11 cellular contexts compared by ENCODE assay signal in the genomic region with DNA sequence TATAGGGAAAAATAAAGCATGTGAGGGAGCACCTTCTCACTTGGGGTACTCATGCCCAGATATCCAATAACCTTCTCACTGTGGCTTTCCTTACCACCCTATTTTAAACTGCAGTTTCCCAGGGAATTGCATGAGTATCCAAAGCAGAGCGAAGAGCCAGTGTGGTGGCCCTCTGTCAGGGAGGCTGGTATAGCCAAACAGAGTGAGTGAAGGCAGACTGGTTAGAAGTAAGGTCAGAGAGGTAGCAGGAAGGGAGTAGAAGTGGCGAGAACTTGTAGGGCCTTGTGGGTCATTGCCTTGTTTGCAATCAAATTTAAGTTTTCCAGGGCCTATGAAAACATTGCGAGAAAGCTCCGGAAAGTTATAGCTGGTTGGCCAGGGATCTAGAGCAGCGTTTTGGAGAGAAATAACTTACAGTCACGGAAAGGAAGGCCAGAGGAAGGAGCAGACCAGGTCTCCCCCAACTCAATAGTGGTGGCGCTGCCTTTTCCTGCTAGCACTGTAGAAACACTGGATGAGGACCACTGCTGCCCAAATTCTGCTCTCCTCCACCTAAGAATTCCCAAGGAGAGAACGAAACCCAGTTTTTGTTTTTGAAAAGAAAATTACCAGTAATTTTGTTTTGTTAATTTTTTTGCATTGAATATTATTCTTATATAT.
"Had no signal": no experiment of that assay in that cellular context is flagged by ENCODE, and none has a peak within 500 bp of the region (broad histone marks: within the 10 kb centered on the region; RNA-seq: fewer than 3 reads in every experiment).

No MANE protein-coding gene starts in this region.

- H3K27ac ChIP-seq: SK-N-MC, skin epidermis had no signal

- H3K9me3 ChIP-seq: esophagus muscularis mucosa had no signal

- DNase-seq: activated CD4-positive, alpha-beta T cell treated with anti-CD3 and anti-CD28 coated beads, Interleukin-2, amount 10 ng/mL, durations not matched to agents 24 days and 14 days; activated naive CD4-positive, alpha-beta T cell treated with anti-CD3 and anti-CD28 coated beads, Interleukin-2, amount 10 ng/mL, durations not matched to agents 7 days and 5 days; activated T-cell treated with anti-CD3 and anti-CD28 coated beads for 4 hours; T-cell; T1000 had no signal

- H3K4me3 ChIP-seq: esophagus muscularis mucosa, SK-N-MC, skin epidermis had no signal

- ATAC-seq: activated T-helper 17 cell treated with anti-CD3 and anti-CD28 coated beads, Interleukin-2, amount 50 U/mL, for 72 hours; left lobe of liver; stimulated activated effector memory CD8-positive, alpha-beta T cell treated with anti-CD3 and anti-CD28 coated beads, Interleukin-12 subunit alpha, Interleukin-12 subunit beta, amount 100 ng/mL, for 72 hours; T-cell had no signal

- H3K27me3 ChIP-seq: esophagus muscularis mucosa had no signal
